1 cellular context compared by ENCODE assay signal in the genomic region with DNA sequence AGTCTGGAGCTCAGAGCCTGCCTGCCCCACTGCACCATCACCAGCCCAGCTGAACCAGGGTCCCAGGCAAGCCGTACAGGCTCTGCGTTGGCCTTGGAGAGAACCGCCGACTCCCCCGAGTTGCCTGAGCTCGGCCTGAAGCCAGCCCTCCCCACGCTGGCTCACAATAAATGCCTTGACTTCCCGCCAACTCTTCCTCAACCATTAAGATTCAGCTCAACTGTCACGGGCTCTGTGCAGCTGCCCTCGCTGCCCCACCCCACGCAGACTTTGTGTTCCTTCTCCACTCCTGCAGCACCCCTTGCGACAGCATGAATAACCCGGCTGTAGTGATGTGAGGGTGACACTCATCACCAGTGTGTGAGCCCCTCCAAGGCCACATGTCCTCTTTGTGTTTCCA.
TF ChIP-seq lines count a peak whose summit lies in the region.

No MANE protein-coding gene starts in this region.

TF ChIP-seq in H1, 55 proteins besides CTCF, POLR2A, EP300 and RAD21:
- no peak for TF ChIP-seq HDAC2 (IDR thresholded peaks at IDR 0.05; ENCODE audit: borderline replicate concordance in 1 of 2, low read depth in 2 of 2, low read length in 2 of 2)
- TF ChIP-seq KDM4A (IDR thresholded peaks at IDR 0.05; ENCODE audit: low read depth, low read length, severe bottlenecking): no peak
- no peak for TF ChIP-seq TAF1 (IDR thresholded peaks at IDR 0.05; ENCODE audit: low read depth, low read length)
- TF ChIP-seq KDM5A (IDR thresholded peaks at IDR 0.05; ENCODE audit: low read length): no peak
- TF ChIP-seq, protein P1, sequence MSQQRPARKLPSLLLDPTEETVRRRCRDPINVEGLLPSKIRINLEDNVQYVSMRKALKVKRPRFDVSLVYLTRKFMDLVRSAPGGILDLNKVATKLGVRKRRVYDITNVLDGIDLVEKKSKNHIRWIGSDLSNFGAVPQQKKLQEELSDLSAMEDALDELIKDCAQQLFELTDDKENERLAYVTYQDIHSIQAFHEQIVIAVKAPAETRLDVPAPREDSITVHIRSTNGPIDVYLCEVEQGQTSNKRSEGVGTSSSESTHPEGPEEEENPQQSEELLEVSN (IDR thresholded peaks at IDR 0.05): no peak
- TF ChIP-seq, protein P2, sequence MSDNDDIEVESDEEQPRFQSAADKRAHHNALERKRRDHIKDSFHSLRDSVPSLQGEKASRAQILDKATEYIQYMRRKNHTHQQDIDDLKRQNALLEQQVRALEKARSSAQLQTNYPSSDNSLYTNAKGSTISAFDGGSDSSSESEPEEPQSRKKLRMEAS (IDR thresholded peaks at IDR 0.05): no peak
- no peak for TF ChIP-seq RBBP5 (IDR thresholded peaks at IDR 0.05; ENCODE audit: borderline replicate concordance, low read depth, low read length)
- no peak for TF ChIP-seq RNF2 (IDR thresholded peaks at IDR 0.05; ENCODE audit: borderline replicate concordance, low read depth, low read length, missing control alignments, poor library complexity, severe bottlenecking)
- TF ChIP-seq CBX8 (IDR thresholded peaks at IDR 0.05; ENCODE audit: borderline replicate concordance, low read depth, low read length): no peak
- TF ChIP-seq NRF1 (IDR thresholded peaks at IDR 0.05; ENCODE audit: low read depth, low read length): no peak
- TF ChIP-seq GABPA (IDR thresholded peaks at IDR 0.05; ENCODE audit: borderline replicate concordance, insufficient read depth, low read length): no peak
- TF ChIP-seq SP4 (IDR thresholded peaks at IDR 0.05; ENCODE audit: low read length): no peak
- TF ChIP-seq, protein P3, sequence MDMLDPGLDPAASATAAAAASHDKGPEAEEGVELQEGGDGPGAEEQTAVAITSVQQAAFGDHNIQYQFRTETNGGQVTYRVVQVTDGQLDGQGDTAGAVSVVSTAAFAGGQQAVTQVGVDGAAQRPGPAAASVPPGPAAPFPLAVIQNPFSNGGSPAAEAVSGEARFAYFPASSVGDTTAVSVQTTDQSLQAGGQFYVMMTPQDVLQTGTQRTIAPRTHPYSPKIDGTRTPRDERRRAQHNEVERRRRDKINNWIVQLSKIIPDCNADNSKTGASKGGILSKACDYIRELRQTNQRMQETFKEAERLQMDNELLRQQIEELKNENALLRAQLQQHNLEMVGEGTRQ (IDR thresholded peaks at IDR 0.05; ENCODE audit: low read length): no peak
- no peak for TF ChIP-seq RXRA (IDR thresholded peaks at IDR 0.05; ENCODE audit: insufficient read depth, low read depth, low read length)
- TF ChIP-seq ZNF274 (IDR thresholded peaks at IDR 0.05; ENCODE audit: borderline replicate concordance, extremely low read depth, low read length): no peak
- TF ChIP-seq CEBPB (IDR thresholded peaks at IDR 0.05; ENCODE audit: low read depth, low read length): no peak
- TF ChIP-seq, protein P4, sequence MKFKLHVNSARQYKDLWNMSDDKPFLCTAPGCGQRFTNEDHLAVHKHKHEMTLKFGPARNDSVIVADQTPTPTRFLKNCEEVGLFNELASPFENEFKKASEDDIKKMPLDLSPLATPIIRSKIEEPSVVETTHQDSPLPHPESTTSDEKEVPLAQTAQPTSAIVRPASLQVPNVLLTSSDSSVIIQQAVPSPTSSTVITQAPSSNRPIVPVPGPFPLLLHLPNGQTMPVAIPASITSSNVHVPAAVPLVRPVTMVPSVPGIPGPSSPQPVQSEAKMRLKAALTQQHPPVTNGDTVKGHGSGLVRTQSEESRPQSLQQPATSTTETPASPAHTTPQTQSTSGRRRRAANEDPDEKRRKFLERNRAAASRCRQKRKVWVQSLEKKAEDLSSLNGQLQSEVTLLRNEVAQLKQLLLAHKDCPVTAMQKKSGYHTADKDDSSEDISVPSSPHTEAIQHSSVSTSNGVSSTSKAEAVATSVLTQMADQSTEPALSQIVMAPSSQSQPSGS (IDR thresholded peaks at IDR 0.05; ENCODE audit: low read length): no peak
- no peak for TF ChIP-seq BACH1 (IDR thresholded peaks at IDR 0.05; ENCODE audit: low read length)
TF ChIP-seq in H1: peak in this region for 0.
